In the genomic region with DNA sequence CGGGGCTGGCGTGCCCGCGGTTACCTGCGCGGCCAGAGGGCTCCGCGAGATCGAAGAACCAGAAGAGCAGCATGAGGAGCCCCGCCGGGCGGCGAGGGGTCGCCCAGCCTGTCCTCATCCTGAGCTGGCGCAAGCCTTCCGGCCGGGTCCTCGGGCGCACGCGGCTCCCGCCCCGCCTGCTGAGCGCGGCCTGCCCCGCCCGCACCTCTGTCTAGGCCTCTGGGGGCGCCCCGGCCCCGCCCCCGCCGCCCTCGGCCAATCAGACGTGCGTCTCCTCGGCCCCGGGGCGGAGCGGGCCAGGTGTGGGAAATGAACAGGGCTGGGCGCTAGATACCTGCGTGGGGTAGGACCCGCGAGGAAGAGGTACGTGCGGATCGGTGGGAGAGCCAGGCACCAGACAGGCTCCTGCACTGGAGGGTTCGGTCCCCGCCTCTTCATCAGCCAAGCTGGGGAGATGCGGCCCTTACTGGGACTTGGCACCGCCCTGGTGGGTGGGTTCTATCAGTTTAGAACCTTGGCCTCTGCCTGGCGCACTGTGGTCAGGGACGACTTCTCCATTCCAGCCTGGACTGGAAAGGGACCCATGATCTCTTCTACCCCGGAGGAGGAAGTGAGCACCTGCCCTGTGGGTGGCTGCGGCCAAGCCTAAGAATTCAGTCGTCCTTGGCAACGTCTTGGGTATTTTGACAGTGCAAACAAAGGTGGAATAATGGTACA, we compare ENCODE assay signal across 9 cellular contexts. TPM values are rescaled to one million over a fixed set of nuclear protein-coding genes. Genes with fewer than 3 reads are reported as not detected.
A peak's percentile ranks its signal among the peaks of the same experiment; 100 is the strongest.
DNase-seq lines count a peak whose midpoint lies in the region; ATAC-seq and TF ChIP-seq lines count a peak whose summit lies in the region.
"Had no signal": no experiment of that assay in that cellular context is flagged by ENCODE, and none has a peak within 500 bp of the region (broad histone marks: within the 10 kb centered on the region; RNA-seq: fewer than 3 reads in every experiment).

Gene LY75, minus strand, starts transcription at position 192 of the 717 bp plus-strand sequence.

- intact Hi-C loops in Caco-2 (cut with micrococcal nuclease; ENCODE audit: unreplicated experiment) (loop anchor here (1.0 to 2.0 kb wide), 3 partner anchors 13 to 36 kb away; no protein-coding TSS in a partner anchor), dorsolateral prefrontal cortex (cut with DNase I) (no loop called here)
- intact Hi-C loops in activated CD4-positive, alpha-beta T cell treated with anti-CD3 and anti-CD28 coated beads for 36 hours (cut with DNase I, micrococcal nuclease) = loop anchor here (1.0 to 10.0 kb wide), 11 partner anchors 9 to 1400 kb away; partner anchors contain the start of genes MARCHF7 (in 2 of the 2), TANK (in 2 of the 2), PSMD14 (in 1 of the 2) and WDSUB1 (in 1 of the 2)

- ATAC-seq in activated CD4-positive, alpha-beta T cell treated with anti-CD3 and anti-CD28 coated beads for 36 hours = peak; percentile 76

- no peak within 1 kb of the TSS for H4K91ac ChIP-seq in mesenchymal stem cell (ENCODE audit: low read length)

- CTCF ChIA-PET in Caco-2 (lab: Charles Lee) = interaction anchor here (1.1 to 1.2 kb wide), 2 partner anchors 15 to 17 kb away, joined by 3 to 4 read pairs; no protein-coding TSS in a partner anchor
- CTCF ChIA-PET in activated CD4-positive, alpha-beta T cell treated with anti-CD3 and anti-CD28 coated beads for 36 hours (lab: Charles Lee) = interaction anchor here (1.0 to 1.5 kb wide), 4 partner anchors 8 to 333 kb away, joined by 3 to 5 read pairs (median 4); no protein-coding TSS in a partner anchor

- peak within 1 kb of the TSS; percentile 56 for H3K4me2 ChIP-seq in mesenchymal stem cell (ENCODE audit: low read length, poor library complexity, severe bottlenecking)

- H3K18ac ChIP-seq in mesenchymal stem cell (ENCODE audit: low read depth in 1 of 2, low read length in 2 of 2) = no peak within 1 kb of the TSS

- no peak within 1 kb of the TSS for H2BK15ac ChIP-seq in mesenchymal stem cell (ENCODE audit: low read depth, poor library complexity, severe bottlenecking)

- H3K4me3 ChIP-seq in Caco-2 (ENCODE audit: low read depth, low read length) (peak within 1 kb of the TSS; percentile 90), HUES6 (ENCODE audit: low read depth, low read length) (peak within 1 kb of the TSS; percentile 78), dorsolateral prefrontal cortex (peak within 1 kb of the TSS; percentile 33 to 70 (median 55)), mesenchymal stem cell (ENCODE audit: insufficient read depth in 1 of 2, low read depth in 1 of 2, low read length in 2 of 2) (peak within 1 kb of the TSS; percentile 29 to 65)

- H3K4me3 Mint-ChIP-seq in Caco-2 (ENCODE audit: unreplicated experiment) = peak within 1 kb of the TSS; percentile 78
- peak within 1 kb of the TSS; percentile 93 for H3K4me3 Mint-ChIP-seq in activated CD4-positive, alpha-beta T cell treated with anti-CD3 and anti-CD28 coated beads for 36 hours

- H3K4me1 Mint-ChIP-seq in Caco-2 (ENCODE audit: low read depth, unreplicated experiment) = peaks cover 30% of the 10 kb centered on the region
- H3K4me1 Mint-ChIP-seq in activated CD4-positive, alpha-beta T cell treated with anti-CD3 and anti-CD28 coated beads for 36 hours = peaks cover 73% of the 10 kb centered on the region

- H3K14ac ChIP-seq in mesenchymal stem cell (ENCODE audit: low read length in 2 of 2) = peak within 1 kb of the TSS in 1 of 2 experiments; percentile 44

- peak within 1 kb of the TSS in 1 of 2 experiments; percentile 60 for H3K23ac ChIP-seq in mesenchymal stem cell (ENCODE audit: low read length in 2 of 2)

- no peaks in the 10 kb centered on the region for H3K9me3 Mint-ChIP-seq in Caco-2 (ENCODE audit: unreplicated experiment)
- H3K9me3 Mint-ChIP-seq in activated CD4-positive, alpha-beta T cell treated with anti-CD3 and anti-CD28 coated beads for 36 hours (ENCODE audit: low read depth) = no peaks in the 10 kb centered on the region

- no peak within 1 kb of the TSS for H2AFZ ChIP-seq in mesenchymal stem cell (ENCODE audit: low read depth, low read length)

- no peak within 1 kb of the TSS for H4K8ac ChIP-seq in mesenchymal stem cell (ENCODE audit: low read length)

- H2AK5ac ChIP-seq in mesenchymal stem cell (ENCODE audit: low read length, severe bottlenecking) = no peak within 1 kb of the TSS

- no peaks in the 10 kb centered on the region for H3K36me3 Mint-ChIP-seq in Caco-2 (ENCODE audit: insufficient read depth, unreplicated experiment)
- H3K36me3 Mint-ChIP-seq in activated CD4-positive, alpha-beta T cell treated with anti-CD3 and anti-CD28 coated beads for 36 hours (ENCODE audit: low read depth) = peaks cover 29% of the 10 kb centered on the region

- no peak within 1 kb of the TSS for H2BK120ac ChIP-seq in mesenchymal stem cell (ENCODE audit: low read depth, low read length)

- no peaks in the 10 kb centered on the region for H3K27me3 Mint-ChIP-seq in Caco-2 (ENCODE audit: insufficient read depth, unreplicated experiment)
- H3K27me3 Mint-ChIP-seq in activated CD4-positive, alpha-beta T cell treated with anti-CD3 and anti-CD28 coated beads for 36 hours = no peaks in the 10 kb centered on the region

- H3K36me3 ChIP-seq in Caco-2 (ENCODE audit: control insufficient read depth, insufficient read depth, low read length) (no peaks in the 10 kb centered on the region), HUES6 (ENCODE audit: control insufficient read depth, insufficient read depth, low read length) (no peaks in the 10 kb centered on the region), mesenchymal stem cell (ENCODE audit: control insufficient read depth in 1 of 2, insufficient read depth in 2 of 2, low read depth in 1 of 2, low read length in 2 of 2) (no peaks in the 10 kb centered on the region)

- H3K9me3 ChIP-seq in Caco-2 (no peaks in the 10 kb centered on the region), HUES6 (ENCODE audit: control insufficient read depth, insufficient read depth, low read depth, low read length) (no peaks in the 10 kb centered on the region), mesenchymal stem cell (ENCODE audit: control insufficient read depth, low read length) (no peaks in the 10 kb centered on the region)

- H3K4ac ChIP-seq in mesenchymal stem cell (ENCODE audit: low read depth in 1 of 2, low read length in 2 of 2) = no peak within 1 kb of the TSS

- H3K4me1 ChIP-seq in Caco-2 (peaks cover 44% of the 10 kb centered on the region), HUES6 (ENCODE audit: control insufficient read depth, insufficient read depth, low read length) (0 out of 2 replicates have a peak, but pooled peaks cover 3% of the 10 kb centered on the region), mesenchymal stem cell (ENCODE audit: control insufficient read depth, insufficient read depth, low read depth, low read length) (peaks cover 15% of the 10 kb centered on the region)

- no peak within 1 kb of the TSS for H2BK12ac ChIP-seq in mesenchymal stem cell (ENCODE audit: low read length in 2 of 2)

- H3K27me3 ChIP-seq in Caco-2 (replicated peaks; ENCODE audit: control insufficient read depth, insufficient read depth, low read length) (no peaks in the 10 kb centered on the region), HUES6 (ENCODE audit: control insufficient read depth, insufficient read depth, low read length) (peaks cover 36% of the 10 kb centered on the region), dorsolateral prefrontal cortex (peaks cover 0 to 28% (median 11%) of the 10 kb centered on the region in 45 donors), mesenchymal stem cell (ENCODE audit: control insufficient read depth in 1 of 2, insufficient read depth in 1 of 2, low read length in 2 of 2) (peaks cover 10 to 18% of the 10 kb centered on the region in 2 experiments)

- peak within 1 kb of the TSS; percentile 70 for H3K27ac Mint-ChIP-seq in Caco-2 (ENCODE audit: unreplicated experiment)
- peak within 1 kb of the TSS; percentile 97 for H3K27ac Mint-ChIP-seq in activated CD4-positive, alpha-beta T cell treated with anti-CD3 and anti-CD28 coated beads for 36 hours

- H3K27ac ChIP-seq in HUES6 (ENCODE audit: low read depth, low read length) (no peak within 1 kb of the TSS), dorsolateral prefrontal cortex (peak within 1 kb of the TSS in 14 of 59 donors; percentile 6 to 75 (median 42)), mesenchymal stem cell (ENCODE audit: low read length, poor library complexity, severe bottlenecking) (no peak within 1 kb of the TSS)

- TF ChIP-seq CTCF in Caco-2 (IDR thresholded peaks at IDR 0.05; ENCODE audit: insufficient read depth in 1 of 2, low read depth in 1 of 2, low read length in 1 of 2, severe bottlenecking in 1 of 2, unreplicated experiment in 1 of 2) (no peak), GM20000 (IDR thresholded peaks at IDR 0.05; ENCODE audit: extremely low read depth, missing control alignments) (no peak), dorsolateral prefrontal cortex (IDR thresholded peaks at IDR 0.05 in 54 of 56, conservative IDR thresholded peaks at IDR 0.05 in 2 of 56; ENCODE audit: low read depth in 1 of 56, partially characterized antibody in 56 of 56) (no peak)

- no peak within 1 kb of the TSS for H2BK5ac ChIP-seq in mesenchymal stem cell (ENCODE audit: low read depth, low read length, poor library complexity, severe bottlenecking)

- POLR2A ChIA-PET in Caco-2 (lab: Charles Lee) = interaction anchor here (1.0 kb wide), 1 partner anchor 10 kb away, joined by 3 read pairs; no protein-coding TSS in a partner anchor
- POLR2A ChIA-PET in activated CD4-positive, alpha-beta T cell treated with anti-CD3 and anti-CD28 coated beads for 36 hours (lab: Charles Lee) = interaction anchor here (1.7 to 2.0 kb wide), 2 partner anchors 10 to 26 kb away, joined by 8 to 9 read pairs; no protein-coding TSS in a partner anchor

- 8% methylated on average over 56 of the region's 56 CpGs for WGBS in mesenchymal stem cell

- DNase-seq in Caco-2 = peak; percentile 90
- peak; percentile 91 for DNase-seq in GM20000 (ENCODE audit: low spot score)
- peak; percentile 91 for DNase-seq in activated CD4-positive, alpha-beta T cell treated with anti-CD3 and anti-CD28 coated beads for 36 hours
- peak in 6 of 10 donors; percentile 12 to 44 (median 26) for DNase-seq in dorsolateral prefrontal cortex
- no peak for DNase-seq in mesenchymal stem cell
- DNase-seq in stimulated activated CD8-positive, alpha-beta memory T cell treated with anti-CD3 and anti-CD28 coated beads, Interleukin-15, amount 100 ng/mL, for 4 hours (ENCODE audit: low read depth in 2 of 2) = peak; percentile 64 to 74
- DNase-seq in NCI-H446 (lab: John Stamatoyannopoulos, UW) = no peak

- H3K9ac ChIP-seq in HUES6 (ENCODE audit: low read length) = no peak within 1 kb of the TSS
- H3K9ac ChIP-seq in mesenchymal stem cell (ENCODE audit: low read length) = peak within 1 kb of the TSS; percentile 37

- H3K79me1 ChIP-seq in mesenchymal stem cell (replicated peaks; ENCODE audit: low read length, poor library complexity, severe bottlenecking) = no peaks in the 10 kb centered on the region

- no TSS peak for BruUV-seq in Caco-2 (replicated peaks; lab: Mats Ljungman, UMichigan)

RNA-seq across cellular contexts. Expression of gene LY75, which starts in this region (rescaled TPM):
- total RNA-seq in Caco-2 (2022) (25.4 and 27.5 TPM in 2 replicates), dorsolateral prefrontal cortex (1 to 10 TPM in 102 of 120 experiments, under 1 TPM in 17, not detected in 1; 0.41 to 4.8 (median 1.8) TPM)
- total RNA-seq in activated CD4-positive, alpha-beta T cell treated with anti-CD3 and anti-CD28 coated beads for 36 hours = 10 to 100 TPM; 49.7 to 65.5 TPM
- 0.03 TPM for polyA plus RNA-seq in mesenchymal stem cell (2013, experiment 1 of 2)
- polyA plus RNA-seq in mesenchymal stem cell (2013, experiment 2 of 2) = not detected
- total RNA-seq: NCI-H460 had no signal

Comparison
In these comparisons a context has a peak if more than half of its experiments do, and no peak if none do; other contexts are left out.
1. DNase-seq: peak in Caco-2 (2 of 2), GM20000 (single experiment), activated CD4-positive, alpha-beta T cell treated with anti-CD3 and anti-CD28 coated beads for 36 hours (single experiment), dorsolateral prefrontal cortex (6 of 10) and stimulated activated CD8-positive, alpha-beta memory T cell treated with anti-CD3 and anti-CD28 coated beads, Interleukin-15, amount 100 ng/mL, for 4 hours (2 of 2); none in mesenchymal stem cell (single experiment) and NCI-H446 (0 of 2).
2. intact Hi-C loops: an anchor here in Caco-2 (1.0 to 2.0 kb wide) and activated CD4-positive, alpha-beta T cell treated with anti-CD3 and anti-CD28 coated beads for 36 hours (1.0 to 10.0 kb wide); none called in dorsolateral prefrontal cortex.
3. Peak in every context shown above with its lines, with median percentiles within 50 percentile points of each other: H3K4me3 ChIP-seq.